In the genomic region with DNA sequence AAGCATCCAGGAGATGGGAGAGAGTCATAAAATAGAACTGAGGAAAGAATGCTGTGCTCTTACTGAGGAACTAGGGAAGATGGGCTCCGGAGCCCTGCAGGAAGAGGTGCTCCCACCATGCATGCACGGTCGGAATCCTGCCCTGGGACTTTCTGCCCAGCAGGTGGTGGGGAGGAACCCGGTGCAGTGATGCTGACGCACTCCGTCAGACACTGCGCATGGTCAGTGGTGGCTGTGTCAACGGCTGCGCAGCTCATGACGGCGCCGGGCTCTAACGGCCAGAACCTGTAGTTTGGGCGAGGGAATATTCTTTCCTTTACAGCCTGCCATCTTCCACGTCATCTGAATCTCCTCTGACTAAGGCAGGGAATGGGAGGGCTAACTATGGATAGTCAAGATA, we compare ENCODE assay signal across 14 cellular contexts.
DNase-seq lines count a peak whose midpoint lies in the region; ATAC-seq and TF ChIP-seq lines count a peak whose summit lies in the region.
"Had no signal": no experiment of that assay in that cellular context is flagged by ENCODE, and none has a peak within 500 bp of the region (broad histone marks: within the 10 kb centered on the region; RNA-seq: fewer than 3 reads in every experiment).

No MANE protein-coding gene starts in this region.

- ATAC-seq in gastroesophageal sphincter: peak; percentile 43
- ATAC-seq in sciatic nerve: peak; percentile 96
- no peak for ATAC-seq in lower lobe of right lung
- no peak for ATAC-seq in GM19467 (IDR thresholded peaks at IDR 0.05; ENCODE audit: unreplicated experiment)

- H3K4me3 ChIP-seq in gastroesophageal sphincter (no peak overlapping the region), lower lobe of right lung (no peak overlapping the region)
- H3K4me3 ChIP-seq: GM23248 had no signal

- no peak for TF ChIP-seq POLR2A in gastroesophageal sphincter (IDR thresholded peaks at IDR 0.05)

- peaks cover 0 to 10% (median 0%) of the 10 kb centered on the region in 3 donors for H3K9me3 ChIP-seq in gastroesophageal sphincter
- H3K9me3 ChIP-seq in lower lobe of right lung: no peaks in the 10 kb centered on the region

- intact Hi-C loops in sciatic nerve (cut with DNase I) (no loop called here), lower lobe of right lung (cut with DNase I) (no loop called here)

- H3K27me3 ChIP-seq in gastroesophageal sphincter: peaks cover 20% of the 10 kb centered on the region
- no peaks in the 10 kb centered on the region for H3K27me3 ChIP-seq in lower lobe of right lung (ENCODE audit: low read depth)

- no peaks in the 10 kb centered on the region for H3K36me3 ChIP-seq in gastroesophageal sphincter
- H3K36me3 ChIP-seq in lower lobe of right lung: no peaks in the 10 kb centered on the region

- H3K4me1 ChIP-seq in gastroesophageal sphincter: peaks cover 0 to 6% (median 0%) of the 10 kb centered on the region in 3 donors
- H3K4me1 ChIP-seq in lower lobe of right lung: no peaks in the 10 kb centered on the region

- DNase-seq in RPMI8226 (peak; percentile 17), sciatic nerve (ENCODE audit: low spot score) (peak; percentile 87), lower lobe of right lung (no peak), EL (no peak)
- DNase-seq: C1 segment of cervical spinal cord; Calu3; CD4-positive, alpha-beta memory T cell; COR-L47; DMS79; GM23248; H7; HCEC 1CT had no signal

- WGBS in gastroesophageal sphincter (ENCODE audit: low coverage in 1 of 2), 2 donors: 89 to 90% methylated on average over 6 to 12 of the region's 15 CpGs

- no peak for TF ChIP-seq EP300 in gastroesophageal sphincter (IDR thresholded peaks at IDR 0.05)

- H3K27ac ChIP-seq in gastroesophageal sphincter (no peak overlapping the region), lower lobe of right lung (no peak overlapping the region)
- H3K27ac ChIP-seq: GM23248 had no signal

- TF ChIP-seq CTCF in gastroesophageal sphincter (IDR thresholded peaks at IDR 0.05): no peak
- no peak for TF ChIP-seq CTCF in lower lobe of right lung (IDR thresholded peaks at IDR 0.05)

Comparison
In these comparisons a context has a peak if more than half of its experiments do, and no peak if none do; other contexts are left out.
1. DNase-seq: peak in RPMI8226 (single experiment) and sciatic nerve (single experiment); none in lower lobe of right lung (single experiment) and EL (single experiment).
2. ATAC-seq: peak in gastroesophageal sphincter (single experiment) and sciatic nerve (single experiment); none in lower lobe of right lung (0 of 2) and GM19467 (single experiment).